27 cellular contexts compared by ENCODE assay signal in the genomic region with DNA sequence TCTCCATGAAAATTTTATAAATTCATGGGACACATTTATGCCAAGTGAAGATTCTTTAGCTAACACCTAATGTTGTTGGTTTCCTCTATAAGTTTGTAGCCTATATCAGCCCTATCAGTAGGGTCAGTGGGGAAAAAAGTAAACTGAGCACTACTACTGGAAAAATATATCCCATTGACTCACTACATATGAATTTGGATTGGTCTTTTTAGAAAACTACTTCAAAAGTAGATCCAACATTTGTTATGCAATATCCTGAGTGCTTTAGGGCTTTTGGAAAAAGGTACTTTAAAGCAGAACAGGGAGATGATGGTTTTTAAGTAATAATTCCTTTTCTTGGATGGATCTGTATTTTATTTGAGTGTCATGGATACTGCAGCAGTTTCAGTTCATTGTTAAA. TPM values are rescaled to one million over a fixed set of nuclear protein-coding genes. Genes with fewer than 3 reads are reported as not detected.
A peak's percentile ranks its signal among the peaks of the same experiment; 100 is the strongest.
DNase-seq lines count a peak whose midpoint lies in the region; ATAC-seq and TF ChIP-seq lines count a peak whose summit lies in the region.
"Had no signal": no experiment of that assay in that cellular context is flagged by ENCODE, and none has a peak within 500 bp of the region (broad histone marks: within the 10 kb centered on the region; RNA-seq: fewer than 3 reads in every experiment).

No MANE protein-coding gene starts in this region.

- H3K4me3 ChIP-seq in RWPE2 (ENCODE audit: severe bottlenecking): no peak overlapping the region
- no peak overlapping the region for H3K4me3 ChIP-seq in fibroblast of the aortic adventitia (ENCODE audit: low read depth, low read length)
- no peak overlapping the region for H3K4me3 ChIP-seq in suprapubic skin
- H3K4me3 ChIP-seq: ascending aorta, BLaER1, HAP-1, K562, MG63, neural progenitor cell, testis had no signal

- TF ChIP-seq POLR2A in suprapubic skin (IDR thresholded peaks at IDR 0.05): no peak

- H3K27ac Mint-ChIP-seq in activated naive CD8-positive, alpha-beta T cell treated with anti-CD3 and anti-CD28 coated beads, Interleukin-2, amount 50 U/mL, for 24 hours: no peak overlapping the region
- H3K27ac Mint-ChIP-seq: activated CD8-positive, alpha-beta T cell treated with anti-CD3 and anti-CD28 coated beads for 36 hours; activated naive CD8-positive, alpha-beta T cell; neural progenitor cell; T-helper 17 cell had no signal

- DNase-seq in EH (ENCODE audit: low read depth): peak; percentile 34
- no peak for DNase-seq in RWPE2 (ENCODE audit: low spot score)
- peak; percentile 68 for DNase-seq in fibroblast of the aortic adventitia (ENCODE audit: low read depth)
- DNase-seq in suprapubic skin (ENCODE audit: low spot score in 2 of 2): no peak
- DNase-seq in COLO829 (ENCODE audit: low spot score): no peak
- DNase-seq in activated naive CD8-positive, alpha-beta T cell treated with anti-CD3 and anti-CD28 coated beads, Interleukin-2, amount 50 U/mL, for 24 hours: no peak
- DNase-seq: ACHN; activated CD8-positive, alpha-beta T cell treated with anti-CD3 and anti-CD28 coated beads for 36 hours; central memory CD4-positive, alpha-beta T cell; COR-L47; mesendoderm; MG63; NCI-H1105 treated with DMSO at 0.1 percent for 48 hours; NCI-H1930; NCI-H748 treated with DMSO at 0.1 percent for 48 hours; posterior cingulate gyrus; RPMI8226; stimulated activated naive CD4-positive, alpha-beta T cell treated with Interleukin-2 at 50 U/mL for 16 hours; T-helper 17 cell; testis had no signal

- no peak overlapping the region for H3K4me3 Mint-ChIP-seq in activated naive CD8-positive, alpha-beta T cell treated with anti-CD3 and anti-CD28 coated beads, Interleukin-2, amount 50 U/mL, for 24 hours
- H3K4me3 Mint-ChIP-seq: activated CD8-positive, alpha-beta T cell treated with anti-CD3 and anti-CD28 coated beads for 36 hours; activated naive CD8-positive, alpha-beta T cell; neural progenitor cell; T-helper 17 cell had no signal

- H3K36me3 Mint-ChIP-seq in activated naive CD8-positive, alpha-beta T cell treated with anti-CD3 and anti-CD28 coated beads, Interleukin-2, amount 50 U/mL, for 24 hours (ENCODE audit: low read depth): no peaks in the 10 kb centered on the region
- H3K36me3 Mint-ChIP-seq: activated naive CD8-positive, alpha-beta T cell had no signal

- H3K27ac ChIP-seq in RWPE2 (ENCODE audit: poor library complexity, severe bottlenecking) (peak overlapping the region; percentile 2), suprapubic skin (peak overlapping the region; percentile 28)
- H3K27ac ChIP-seq: ascending aorta, BLaER1, neural progenitor cell, testis had no signal

- ATAC-seq in RWPE2 (ENCODE audit: low read depth) (no peak; the same call in 2 of the 3 replicates), HG03097 (IDR thresholded peaks at IDR 0.05; ENCODE audit: low FRiP score, unreplicated experiment) (no peak)
- ATAC-seq in activated naive CD8-positive, alpha-beta T cell treated with anti-CD3 and anti-CD28 coated beads, Interleukin-2, amount 50 U/mL, for 24 hours: no peak
- ATAC-seq: activated CD8-positive, alpha-beta T cell treated with anti-CD3 and anti-CD28 coated beads for 36 hours; K562; T-helper 17 cell had no signal

- TF ChIP-seq CTCF in RWPE2 (IDR thresholded peaks at IDR 0.05; ENCODE audit: poor library complexity, severe bottlenecking) (no peak), fibroblast of the aortic adventitia (IDR thresholded peaks at IDR 0.05; ENCODE audit: insufficient read depth, low read length) (no peak), suprapubic skin (IDR thresholded peaks at IDR 0.05) (no peak)

- peaks cover 22% of the 10 kb centered on the region for H3K27me3 Mint-ChIP-seq in activated naive CD8-positive, alpha-beta T cell treated with anti-CD3 and anti-CD28 coated beads, Interleukin-2, amount 50 U/mL, for 24 hours

- TF ChIP-seq EP300 in suprapubic skin (IDR thresholded peaks at IDR 0.05): no peak

- H3K9me3 Mint-ChIP-seq in activated naive CD8-positive, alpha-beta T cell treated with anti-CD3 and anti-CD28 coated beads, Interleukin-2, amount 50 U/mL, for 24 hours: no peaks in the 10 kb centered on the region
- H3K9me3 Mint-ChIP-seq: activated CD8-positive, alpha-beta T cell treated with anti-CD3 and anti-CD28 coated beads for 36 hours; neural progenitor cell had no signal

- no peaks in the 10 kb centered on the region for H3K27me3 ChIP-seq in RWPE2 (ENCODE audit: insufficient read depth, poor library complexity, severe bottlenecking)
- no peaks in the 10 kb centered on the region for H3K27me3 ChIP-seq in suprapubic skin
- H3K27me3 ChIP-seq: ascending aorta, MG63, neural progenitor cell, testis had no signal

- no peaks in the 10 kb centered on the region for H3K36me3 ChIP-seq in RWPE2 (ENCODE audit: low read depth)
- H3K36me3 ChIP-seq in suprapubic skin: no peaks in the 10 kb centered on the region
- H3K36me3 ChIP-seq: ascending aorta, BLaER1, HAP-1, MG63, neural progenitor cell had no signal

- H3K9me3 ChIP-seq in RWPE2 (ENCODE audit: severe bottlenecking) (no peaks in the 10 kb centered on the region), suprapubic skin (no peaks in the 10 kb centered on the region)
- H3K9me3 ChIP-seq: ascending aorta, BLaER1, HAP-1, MG63, testis had no signal

- H3K4me1 ChIP-seq in RWPE2 (ENCODE audit: insufficient read depth, poor library complexity, severe bottlenecking) (peaks cover 33% of the 10 kb centered on the region), suprapubic skin (peaks cover 71% of the 10 kb centered on the region)

- H3K4me1 Mint-ChIP-seq in activated naive CD8-positive, alpha-beta T cell treated with anti-CD3 and anti-CD28 coated beads, Interleukin-2, amount 50 U/mL, for 24 hours: peaks cover 4% of the 10 kb centered on the region
- H3K4me1 Mint-ChIP-seq: T-helper 17 cell had no signal

RNA-seq across cellular contexts. Expression of a gene that starts 7.1 kb away (rescaled TPM):
- total RNA-seq in fibroblast of the aortic adventitia (ENCODE audit: low replicate concordance): 41.0 and 47.3 TPM in 2 replicates
- total RNA-seq in suprapubic skin: 10 to 100 TPM; 73.0 to 95.7 (median 79.2) TPM

Comparison
In these comparisons a context has a peak if more than half of its experiments do, and no peak if none do; other contexts are left out.
1. DNase-seq: peak in EH (single experiment) and fibroblast of the aortic adventitia (single experiment); none in RWPE2 (single experiment), suprapubic skin (0 of 2), COLO829 (single experiment) and activated naive CD8-positive, alpha-beta T cell treated with anti-CD3 and anti-CD28 coated beads, Interleukin-2, amount 50 U/mL, for 24 hours (single experiment).